14 cellular contexts compared by ENCODE assay signal in the genomic region with DNA sequence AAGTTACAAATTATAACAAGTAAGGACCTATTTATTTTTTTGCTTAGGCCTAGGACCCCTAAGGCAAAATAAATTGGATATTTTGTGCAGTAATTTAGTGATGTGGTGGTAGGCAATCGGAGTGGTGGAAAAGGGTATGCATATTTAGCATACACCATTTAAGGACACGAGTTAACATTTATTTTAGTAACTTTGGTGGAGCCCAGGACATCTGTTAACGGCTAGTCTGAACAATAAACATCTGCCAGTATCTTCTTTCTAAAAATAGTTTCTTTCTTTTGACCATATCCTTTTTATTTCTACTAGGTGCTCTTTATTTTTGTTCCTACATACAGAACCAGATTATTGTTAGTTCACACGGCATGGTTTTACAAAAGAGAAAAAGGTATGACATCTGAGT.
DNase-seq lines count a peak whose midpoint lies in the region; ATAC-seq and TF ChIP-seq lines count a peak whose summit lies in the region.
"Had no signal": no experiment of that assay in that cellular context is flagged by ENCODE, and none has a peak within 500 bp of the region (broad histone marks: within the 10 kb centered on the region; RNA-seq: fewer than 3 reads in every experiment).

No MANE protein-coding gene starts in this region.

- H3K79me2 ChIP-seq in OCI-LY7 (ENCODE audit: insufficient read depth, low read depth, low read length) = no peaks in the 10 kb centered on the region

- POLR2A ChIA-PET in OCI-LY7 (lab: Charles Lee) = no interaction called here

- H3K4me3 ChIP-seq in BLaER1 treated with 17β-estradiol and CSF1 and Interleukin-3, amounts not matched to agents 10 nM and 100 nM = no peak overlapping the region
- H3K4me3 ChIP-seq in OCI-LY7 (ENCODE audit: low read depth, low read length, poor library complexity, severe bottlenecking) = no peak overlapping the region
- H3K4me3 ChIP-seq: GM23248 had no signal

- no peak for TF ChIP-seq CTCF in OCI-LY7 (conservative IDR thresholded peaks at IDR 0.05; ENCODE audit: low read length)

- H3K9me3 Mint-ChIP-seq in activated T-cell treated with anti-CD3 and anti-CD28 coated beads, Interleukin-2, amount 50 U/mL, for 24 hours = peaks cover 3% of the 10 kb centered on the region
- H3K9me3 Mint-ChIP-seq in immature natural killer cell = peaks cover 0 to 35% (median 6%) of the 10 kb centered on the region in 6 donors
- H3K9me3 Mint-ChIP-seq: CD4-positive, alpha-beta T cell had no signal

- H3K27me3 Mint-ChIP-seq in activated T-cell treated with anti-CD3 and anti-CD28 coated beads, Interleukin-2, amount 50 U/mL, for 24 hours = no peaks in the 10 kb centered on the region
- H3K27me3 Mint-ChIP-seq in immature natural killer cell (ENCODE audit: low read depth in 3 of 3) = no peaks in the 10 kb centered on the region
- H3K27me3 Mint-ChIP-seq: CD4-positive, alpha-beta T cell; CD8-positive, alpha-beta memory T cell had no signal

- no peaks in the 10 kb centered on the region for H4K20me1 ChIP-seq in BLaER1 treated with 17β-estradiol and CSF1 and Interleukin-3, amounts not matched to agents 10 nM and 100 nM
- H4K20me1 ChIP-seq in OCI-LY7 (ENCODE audit: insufficient read depth, low read length) = no peaks in the 10 kb centered on the region

- H3K9me3 ChIP-seq in BLaER1 treated with 17β-estradiol and CSF1 and Interleukin-3, amounts not matched to agents 10 nM and 100 nM (replicated peaks in 1 of 11) = no peaks in the 10 kb centered on the region
- no peaks in the 10 kb centered on the region for H3K9me3 ChIP-seq in OCI-LY7 (ENCODE audit: low read length)

- peak overlapping the region; percentile 75 for H2AFZ ChIP-seq in OCI-LY7 (ENCODE audit: low read length)
- H2AFZ ChIP-seq: GM23248 had no signal

- no peak overlapping the region for H3K4me3 Mint-ChIP-seq in activated T-cell treated with anti-CD3 and anti-CD28 coated beads, Interleukin-2, amount 50 U/mL, for 24 hours
- no peak overlapping the region for H3K4me3 Mint-ChIP-seq in immature natural killer cell
- H3K4me3 Mint-ChIP-seq: CD14-positive monocyte; CD4-positive, alpha-beta T cell; CD8-positive, alpha-beta memory T cell had no signal

- no peak for ATAC-seq in GM18870 (IDR thresholded peaks at IDR 0.05; ENCODE audit: unreplicated experiment)

- no peaks in the 10 kb centered on the region for H3K27me3 ChIP-seq in BLaER1 treated with 17β-estradiol and CSF1 and Interleukin-3, amounts not matched to agents 10 nM and 100 nM

- no TSS peak for BruUV-seq in OCI-LY7 (replicated peaks; lab: Mats Ljungman, UMichigan)

- H3K36me3 Mint-ChIP-seq in activated T-cell treated with anti-CD3 and anti-CD28 coated beads, Interleukin-2, amount 50 U/mL, for 24 hours (ENCODE audit: low read depth) = no peaks in the 10 kb centered on the region
- no peaks in the 10 kb centered on the region for H3K36me3 Mint-ChIP-seq in immature natural killer cell
- H3K36me3 Mint-ChIP-seq: CD14-positive monocyte; CD8-positive, alpha-beta memory T cell had no signal

- H3K27ac Mint-ChIP-seq in activated T-cell treated with anti-CD3 and anti-CD28 coated beads, Interleukin-2, amount 50 U/mL, for 24 hours = no peak overlapping the region
- no peak overlapping the region for H3K27ac Mint-ChIP-seq in immature natural killer cell
- H3K27ac Mint-ChIP-seq: CD14-positive monocyte; CD4-positive, alpha-beta T cell; CD8-positive, alpha-beta memory T cell had no signal

- H3K9ac ChIP-seq in BLaER1 treated with 17β-estradiol and CSF1 and Interleukin-3, amounts not matched to agents 10 nM and 100 nM = no peak overlapping the region
- H3K9ac ChIP-seq: GM23248 had no signal

- CTCF ChIA-PET in OCI-LY7 (lab: Charles Lee; ENCODE audit: unreplicated experiment) = no interaction called here

- DNase-seq in MV-4-11 (lab: John Stamatoyannopoulos, UW) (peak; percentile 31), OCI-LY7 (ENCODE audit: low spot score) (peak; percentile 55), immature natural killer cell (no peak)
- no peak for DNase-seq in activated T-cell treated with anti-CD3 and anti-CD28 coated beads, Interleukin-2, amount 50 U/mL, for 24 hours
- DNase-seq: CD4-positive, alpha-beta T cell; CD8-positive, alpha-beta memory T cell; DMS153; DND-41; GM23248; H7; HCEC 1CT had no signal

- no peak overlapping the region for H3K27ac ChIP-seq in BLaER1 treated with 17β-estradiol and CSF1 and Interleukin-3, amounts not matched to agents 10 nM and 100 nM
- H3K27ac ChIP-seq in OCI-LY7 (ENCODE audit: low read depth, low read length, poor library complexity, severe bottlenecking) = peak overlapping the region; percentile 82
- H3K27ac ChIP-seq: GM23248 had no signal

- H3K4me1 Mint-ChIP-seq in activated T-cell treated with anti-CD3 and anti-CD28 coated beads, Interleukin-2, amount 50 U/mL, for 24 hours (ENCODE audit: low read depth) = no peaks in the 10 kb centered on the region
- no peaks in the 10 kb centered on the region for H3K4me1 Mint-ChIP-seq in immature natural killer cell
- H3K4me1 Mint-ChIP-seq: CD14-positive monocyte; CD8-positive, alpha-beta memory T cell had no signal

- H3K4me2 ChIP-seq in BLaER1 treated with 17β-estradiol and CSF1 and Interleukin-3, amounts not matched to agents 10 nM and 100 nM = peak overlapping the region in 8 of 11 experiments; percentile 28 to 78 (median 61); a peak in 14 of 22 replicates
- peak overlapping the region; percentile 40 for H3K4me2 ChIP-seq in OCI-LY7 (ENCODE audit: low read length)

- no peaks in the 10 kb centered on the region for H3K36me3 ChIP-seq in BLaER1 treated with 17β-estradiol and CSF1 and Interleukin-3, amounts not matched to agents 10 nM and 100 nM
- no peaks in the 10 kb centered on the region for H3K36me3 ChIP-seq in OCI-LY7 (ENCODE audit: insufficient read depth, low read length)

- intact Hi-C loops in OCI-LY7 (cut with micrococcal nuclease; ENCODE audit: unreplicated experiment) = no loop called here

- peaks cover 9 to 22% (median 18%) of the 10 kb centered on the region in 10 experiments; a peak in 17 of 20 replicates for H3K4me1 ChIP-seq in BLaER1 treated with 17β-estradiol and CSF1 and Interleukin-3, amounts not matched to agents 10 nM and 100 nM
- peaks cover 44% of the 10 kb centered on the region for H3K4me1 ChIP-seq in OCI-LY7 (ENCODE audit: insufficient read depth, low read length, poor library complexity, severe bottlenecking)

- no peaks in the 10 kb centered on the region for H3K9me2 ChIP-seq in OCI-LY7 (ENCODE audit: insufficient read depth, low read length)

Comparison
In these comparisons a context has a peak if more than half of its experiments do, and no peak if none do; other contexts are left out.
1. DNase-seq: peak in MV-4-11 (single experiment) and OCI-LY7 (single experiment); none in activated T-cell treated with anti-CD3 and anti-CD28 coated beads, Interleukin-2, amount 50 U/mL, for 24 hours (single experiment) and immature natural killer cell (0 of 3).